In genomic region chr2:230330725-230331124, GRCh38 we compare ENCODE assay signal across 15 cellular contexts. TPM values are rescaled to one million over a fixed set of nuclear protein-coding genes. Genes with fewer than 3 reads are reported as not detected.
DNase-seq lines count a peak whose midpoint lies in the region; ATAC-seq, FAIRE-seq and TF ChIP-seq lines count a peak whose summit lies in the region.
"Had no signal": no experiment of that assay in that cellular context is flagged by ENCODE, and none has a peak within 500 bp of the region (broad histone marks: within the 10 kb centered on the region; RNA-seq: fewer than 3 reads in every experiment).

No MANE protein-coding gene starts in this region.

- intact Hi-C loops in CD8-positive, alpha-beta T cell (cut with DNase I, micrococcal nuclease) = loop anchor here (5.0 to 10.0 kb wide), 2 partner anchors 47 to 384 kb away; partner anchors contain the start of gene CAB39 (in 1 of the 2)

- peaks cover 4% of the 10 kb centered on the region for H3K9me3 Mint-ChIP-seq in CD8-positive, alpha-beta T cell
- H3K9me3 Mint-ChIP-seq in activated naive CD8-positive, alpha-beta T cell treated with anti-CD3 and anti-CD28 coated beads, Interleukin-2, amount 50 U/mL, for 24 hours = peaks cover 4% of the 10 kb centered on the region
- no peaks in the 10 kb centered on the region for H3K9me3 Mint-ChIP-seq in memory B cell
- H3K9me3 Mint-ChIP-seq in immature natural killer cell = no peaks in the 10 kb centered on the region

- H3K4me3 ChIP-seq in CD8-positive, alpha-beta T cell (ENCODE audit: low read depth, low read length) = no peak overlapping the region
- no peak overlapping the region for H3K4me3 ChIP-seq in small intestine (ENCODE audit: low read depth in 1 of 2, low read length in 2 of 2)
- H3K4me3 ChIP-seq in BE2C (ENCODE audit: low read depth, low read length) = no peak overlapping the region

- CTCF ChIA-PET in CD8-positive, alpha-beta T cell (lab: Charles Lee) = no interaction called here

- peaks cover 68% of the 10 kb centered on the region for H3K36me3 Mint-ChIP-seq in CD8-positive, alpha-beta T cell
- H3K36me3 Mint-ChIP-seq in activated naive CD8-positive, alpha-beta T cell treated with anti-CD3 and anti-CD28 coated beads, Interleukin-2, amount 50 U/mL, for 24 hours (ENCODE audit: low read depth) = peaks cover 44% of the 10 kb centered on the region
- H3K36me3 Mint-ChIP-seq in memory B cell (peaks cover 50% of the 10 kb centered on the region), immature natural killer cell (peaks cover 37 to 54% (median 49%) of the 10 kb centered on the region in 3 donors)

- no peaks in the 10 kb centered on the region for H3K27me3 ChIP-seq in CD8-positive, alpha-beta T cell (ENCODE audit: insufficient read depth, low read length)
- H3K27me3 ChIP-seq in small intestine (ENCODE audit: control insufficient read depth in 2 of 2, insufficient read depth in 2 of 2, low read length in 2 of 2) (no peaks in the 10 kb centered on the region), BE2C (0 out of 2 replicates have a peak, but pooled peaks cover 2% of the 10 kb centered on the region)

- no peak for FAIRE-seq in small intestine (lab: Jason Lieb, UNC)

- H3K4me1 ChIP-seq in CD8-positive, alpha-beta T cell (ENCODE audit: insufficient read depth, low read length) = peaks cover 57% of the 10 kb centered on the region
- peaks cover 0 to 5% of the 10 kb centered on the region in 2 donors for H3K4me1 ChIP-seq in small intestine (ENCODE audit: control insufficient read depth in 2 of 2, insufficient read depth in 1 of 2, low read depth in 1 of 2, low read length in 1 of 2)
- no peaks in the 10 kb centered on the region for H3K4me1 ChIP-seq in BE2C

- WGBS in small intestine, 3 donors = 83 to 94% (median 94%) methylated on average over 7 of the region's 7 CpGs

- ATAC-seq in CD8-positive, alpha-beta T cell = no peak
- ATAC-seq in activated naive CD8-positive, alpha-beta T cell treated with anti-CD3 and anti-CD28 coated beads, Interleukin-2, amount 50 U/mL, for 24 hours = no peak
- no peak for ATAC-seq in memory B cell (ENCODE audit: low read depth)
- no peak for ATAC-seq in GM21390 (IDR thresholded peaks at IDR 0.05; ENCODE audit: unreplicated experiment)
- ATAC-seq: PC-3 had no signal

- POLR2A ChIA-PET in CD8-positive, alpha-beta T cell (lab: Charles Lee) = no interaction called here

- H3K27ac Mint-ChIP-seq in CD8-positive, alpha-beta T cell = peak overlapping the region; percentile 42
- peak overlapping the region; percentile 17 for H3K27ac Mint-ChIP-seq in activated naive CD8-positive, alpha-beta T cell treated with anti-CD3 and anti-CD28 coated beads, Interleukin-2, amount 50 U/mL, for 24 hours
- H3K27ac Mint-ChIP-seq in memory B cell (no peak overlapping the region), immature natural killer cell (peak overlapping the region in 2 of 6 donors; percentile 56 to 66)

- peak overlapping the region; percentile 42 for H3K4me3 Mint-ChIP-seq in CD8-positive, alpha-beta T cell
- peak overlapping the region; percentile 22 for H3K4me3 Mint-ChIP-seq in activated naive CD8-positive, alpha-beta T cell treated with anti-CD3 and anti-CD28 coated beads, Interleukin-2, amount 50 U/mL, for 24 hours
- H3K4me3 Mint-ChIP-seq in memory B cell (peak overlapping the region; percentile 14), immature natural killer cell (peak overlapping the region in 1 of 5 donors; percentile 57)

- H3K27ac ChIP-seq in CD8-positive, alpha-beta T cell (ENCODE audit: low read depth, low read length) = no peak overlapping the region
- H3K27ac ChIP-seq in small intestine (ENCODE audit: low read depth in 1 of 2, low read length in 1 of 2) = no peak overlapping the region

- peaks cover 93% of the 10 kb centered on the region for H3K4me1 Mint-ChIP-seq in CD8-positive, alpha-beta T cell (ENCODE audit: low read depth)
- H3K4me1 Mint-ChIP-seq in activated naive CD8-positive, alpha-beta T cell treated with anti-CD3 and anti-CD28 coated beads, Interleukin-2, amount 50 U/mL, for 24 hours = peaks cover 81% of the 10 kb centered on the region
- H3K4me1 Mint-ChIP-seq in memory B cell (peaks cover 58% of the 10 kb centered on the region), immature natural killer cell (peaks cover 78 to 97% of the 10 kb centered on the region in 2 donors)

- H3K9me3 ChIP-seq in CD8-positive, alpha-beta T cell (ENCODE audit: low read length) = no peaks in the 10 kb centered on the region
- H3K9me3 ChIP-seq in small intestine (ENCODE audit: control insufficient read depth, low read depth) = no peaks in the 10 kb centered on the region
- no peaks in the 10 kb centered on the region for H3K9me3 ChIP-seq in BE2C

- no peaks in the 10 kb centered on the region for H3K27me3 Mint-ChIP-seq in CD8-positive, alpha-beta T cell (ENCODE audit: low read depth)
- no peaks in the 10 kb centered on the region for H3K27me3 Mint-ChIP-seq in activated naive CD8-positive, alpha-beta T cell treated with anti-CD3 and anti-CD28 coated beads, Interleukin-2, amount 50 U/mL, for 24 hours
- H3K27me3 Mint-ChIP-seq in memory B cell (no peaks in the 10 kb centered on the region), immature natural killer cell (ENCODE audit: low read depth in 3 of 3) (peaks cover 0 to 9% (median 2%) of the 10 kb centered on the region in 3 donors)

- no peak for TF ChIP-seq CTCF in CD8-positive, alpha-beta T cell (IDR thresholded peaks at IDR 0.05)
- TF ChIP-seq CTCF in BE2C (IDR thresholded peaks at IDR 0.05; ENCODE audit: low read depth, low read length) = no peak

- DNase-seq in CD8-positive, alpha-beta T cell = no peak
- peak; percentile 11 for DNase-seq in HT1080 (ENCODE audit: low read depth)
- no peak for DNase-seq in activated naive CD8-positive, alpha-beta T cell treated with anti-CD3 and anti-CD28 coated beads, Interleukin-2, amount 50 U/mL, for 24 hours
- DNase-seq in memory B cell (ENCODE audit: low spot score in 2 of 2) = no peak
- no peak for DNase-seq in small intestine
- DNase-seq in immature natural killer cell = no peak
- no peak for DNase-seq in BE2C
- DNase-seq: anterior cingulate cortex; C1 segment of cervical spinal cord; effector CD4-positive, alpha-beta T cell; NCI-H1417; NCI-H446 treated with DMSO at 0.1 percent for 48 hours; PC-3; substantia nigra had no signal

- no peaks in the 10 kb centered on the region for H3K36me3 ChIP-seq in CD8-positive, alpha-beta T cell (ENCODE audit: insufficient read depth, low read length)
- H3K36me3 ChIP-seq in small intestine (ENCODE audit: control insufficient read depth in 2 of 2, insufficient read depth in 2 of 2, low read length in 2 of 2) (peaks cover 0 to 10% of the 10 kb centered on the region in 2 donors), BE2C (no peaks in the 10 kb centered on the region)

RNA-seq across cellular contexts. Expression of gene SP140L, which starts 3.7 kb away (rescaled TPM):
- total RNA-seq in CD8-positive, alpha-beta T cell = 10 to 100 TPM; 69.8 to 70.5 TPM
- 9.3 and 10.4 TPM in 2 replicates for total RNA-seq in HT1080 (2014; rRNA removed; shearing (Covaris generic))
- 14.2 and 16.2 TPM in 2 replicates for polyA plus RNA-seq in HT1080 (2015; cell fraction: cytosol; rRNA removed)
- polyA plus RNA-seq in HT1080 (2015; cell fraction: nucleus; rRNA removed) = 45.7 and 94.5 TPM in 2 replicates
- polyA plus RNA-seq in small intestine (10 to 100 TPM; 11.8 to 15.4 (median 13.5) TPM), immature natural killer cell (10 to 100 TPM; 13.5 to 26.4 (median 14.4) TPM)
- 1.5 TPM for polyA plus RNA-seq in BE2C (2012; ENCODE audit: insufficient read depth, insufficient read length, low read depth)
